Comparison of ENCODE assay signal across 1 cellular context in the genomic region with DNA sequence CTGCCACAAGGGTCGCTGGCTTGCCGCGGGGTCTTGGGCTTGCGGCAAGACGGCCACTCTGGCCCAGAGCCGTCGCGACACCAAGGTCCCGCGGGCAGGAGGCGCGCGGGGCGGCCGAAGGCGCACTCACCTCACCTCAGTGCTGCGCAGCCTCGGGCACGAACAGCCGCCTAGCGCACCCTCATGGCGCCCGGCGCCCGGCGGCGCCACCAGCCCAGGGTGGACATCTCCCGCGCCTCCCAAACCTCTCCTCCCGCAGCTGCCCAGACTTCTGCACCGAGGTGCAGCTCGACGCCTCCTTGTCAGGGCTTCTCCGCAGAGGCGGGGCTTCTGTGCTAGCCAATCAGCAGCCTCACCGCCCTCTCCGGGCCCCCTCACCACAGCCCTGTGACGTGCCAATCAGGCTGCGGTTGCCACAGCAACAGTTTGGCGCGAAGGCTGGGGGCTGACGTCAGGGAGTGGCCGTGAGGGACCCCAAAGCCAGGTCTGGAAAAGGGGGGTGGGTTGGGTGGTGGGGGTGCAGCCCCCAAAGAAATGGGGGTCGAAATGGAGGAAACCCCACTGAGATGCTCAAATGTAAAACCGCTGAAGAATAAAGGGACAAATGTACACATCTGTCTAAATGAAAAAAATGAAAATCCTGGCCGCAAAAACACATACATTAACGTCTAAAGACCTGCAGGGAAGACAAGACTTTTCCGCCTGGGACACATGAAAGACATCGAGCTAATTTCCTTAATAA.
TF ChIP-seq lines count a peak whose summit lies in the region.

Gene PEG3 (minus strand): TSS at position 275 of the 742 bp plus-strand sequence. CDS start 16,071 bp downstream, outside the sequence.
Gene ZIM2 (minus strand): TSS at position 275 of the 742 bp plus-strand sequence. CDS start 16,449 bp downstream, outside the sequence.

TF ChIP-seq in WTC11, 78 proteins besides CTCF, POLR2A, EP300 and RAD21 (continued from another document):
- TF ChIP-seq, protein P1, sequence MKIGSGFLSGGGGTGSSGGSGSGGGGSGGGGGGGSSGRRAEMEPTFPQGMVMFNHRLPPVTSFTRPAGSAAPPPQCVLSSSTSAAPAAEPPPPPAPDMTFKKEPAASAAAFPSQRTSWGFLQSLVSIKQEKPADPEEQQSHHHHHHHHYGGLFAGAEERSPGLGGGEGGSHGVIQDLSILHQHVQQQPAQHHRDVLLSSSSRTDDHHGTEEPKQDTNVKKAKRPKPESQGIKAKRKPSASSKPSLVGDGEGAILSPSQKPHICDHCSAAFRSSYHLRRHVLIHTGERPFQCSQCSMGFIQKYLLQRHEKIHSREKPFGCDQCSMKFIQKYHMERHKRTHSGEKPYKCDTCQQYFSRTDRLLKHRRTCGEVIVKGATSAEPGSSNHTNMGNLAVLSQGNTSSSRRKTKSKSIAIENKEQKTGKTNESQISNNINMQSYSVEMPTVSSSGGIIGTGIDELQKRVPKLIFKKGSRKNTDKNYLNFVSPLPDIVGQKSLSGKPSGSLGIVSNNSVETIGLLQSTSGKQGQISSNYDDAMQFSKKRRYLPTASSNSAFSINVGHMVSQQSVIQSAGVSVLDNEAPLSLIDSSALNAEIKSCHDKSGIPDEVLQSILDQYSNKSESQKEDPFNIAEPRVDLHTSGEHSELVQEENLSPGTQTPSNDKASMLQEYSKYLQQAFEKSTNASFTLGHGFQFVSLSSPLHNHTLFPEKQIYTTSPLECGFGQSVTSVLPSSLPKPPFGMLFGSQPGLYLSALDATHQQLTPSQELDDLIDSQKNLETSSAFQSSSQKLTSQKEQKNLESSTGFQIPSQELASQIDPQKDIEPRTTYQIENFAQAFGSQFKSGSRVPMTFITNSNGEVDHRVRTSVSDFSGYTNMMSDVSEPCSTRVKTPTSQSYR (CRISPR knock-in tag; IDR thresholded peaks at IDR 0.05): no peak
- no peak for TF ChIP-seq GABPB1 (CRISPR knock-in tag; IDR thresholded peaks at IDR 0.05)
- no peak for TF ChIP-seq TCF7 (CRISPR knock-in tag; IDR thresholded peaks at IDR 0.05; ENCODE audit: low read depth)
- TF ChIP-seq NFE2L1 (CRISPR knock-in tag; IDR thresholded peaks at IDR 0.05): no peak
- TF ChIP-seq, protein P2, sequence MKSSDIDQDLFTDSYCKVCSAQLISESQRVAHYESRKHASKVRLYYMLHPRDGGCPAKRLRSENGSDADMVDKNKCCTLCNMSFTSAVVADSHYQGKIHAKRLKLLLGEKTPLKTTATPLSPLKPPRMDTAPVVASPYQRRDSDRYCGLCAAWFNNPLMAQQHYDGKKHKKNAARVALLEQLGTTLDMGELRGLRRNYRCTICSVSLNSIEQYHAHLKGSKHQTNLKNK (CRISPR knock-in tag; IDR thresholded peaks at IDR 0.05): no peak
- no peak for TF ChIP-seq GTF2I (CRISPR knock-in tag; conservative IDR thresholded peaks at IDR 0.05)
- no peak for TF ChIP-seq FOXK1 (CRISPR knock-in tag; IDR thresholded peaks at IDR 0.05)
TF ChIP-seq in WTC11: peak in this region for 0.
